ENCODE assay signal across 30 cellular contexts in the genomic region with DNA sequence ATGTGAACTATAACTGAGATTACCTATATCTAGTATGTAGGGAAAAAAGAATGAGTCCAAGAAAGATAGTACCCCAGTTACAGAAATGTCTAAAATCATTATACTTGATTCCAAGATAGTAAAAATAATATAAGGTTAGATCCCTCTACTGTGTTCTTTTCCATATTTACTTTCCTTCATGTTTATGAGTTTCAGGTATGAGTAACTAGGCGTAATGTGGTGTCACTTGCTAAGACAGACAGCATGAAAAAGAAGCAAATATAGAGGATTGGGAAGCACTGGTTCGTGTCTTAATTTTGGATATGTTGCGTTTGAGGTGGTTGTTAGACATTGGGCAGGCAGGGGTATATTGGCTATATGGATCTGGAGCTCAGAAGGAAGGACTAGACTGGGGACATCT.
"Had no signal": no experiment of that assay in that cellular context is flagged by ENCODE, and none has a peak within 500 bp of the region (broad histone marks: within the 10 kb centered on the region; RNA-seq: fewer than 3 reads in every experiment).

No MANE protein-coding gene starts in this region.

- H3K4me3 ChIP-seq: adrenal gland, ascending aorta, body of pancreas, breast epithelium, cardiac muscle cell had no signal

- H3K4me1 ChIP-seq: adrenal gland, ascending aorta, breast epithelium had no signal

- ATAC-seq: activated naive CD4-positive, alpha-beta T cell treated with anti-CD3 and anti-CD28 coated beads, Interleukin-2, amount 50 U/mL, for 72 hours; activated naive CD8-positive, alpha-beta T cell treated with anti-CD3 and anti-CD28 coated beads, Interleukin-2, amount 50 U/mL, for 24 hours; activated T-cell treated with anti-CD3 and anti-CD28 coated beads, Interleukin-2, amount 50 U/mL, for 4 hours; activated T-cell treated with anti-CD3 and anti-CD28 coated beads, Interleukin-2, amount 50 U/mL, for 72 hours; activated T-helper 17 cell treated with anti-CD3 and anti-CD28 coated beads, Interleukin-2, amount 50 U/mL, for 72 hours; body of pancreas had no signal

- H3K27me3 ChIP-seq: adrenal gland, ascending aorta, body of pancreas, brain microvascular endothelial cell, breast epithelium, cardiac muscle cell had no signal

- DNase-seq: activated effector memory CD4-positive, alpha-beta T cell treated with anti-CD3 and anti-CD28 coated beads, Interleukin-2, amount 50 U/mL, for 16 hours; activated effector memory CD4-positive, alpha-beta T cell treated with Interleukin-2 at 50 U/mL for 16 hours; activated gamma-delta T cell; activated gamma-delta T cell treated with Interleukin-2 at 50 U/mL for 16 hours; activated naive CD4-positive, alpha-beta T cell; activated naive CD4-positive, alpha-beta T cell treated with anti-CD3 and anti-CD28 coated beads for 36 hours; activated naive CD4-positive, alpha-beta T cell treated with anti-CD3 and anti-CD28 coated beads, Interleukin-2, amount 10 ng/mL, durations not matched to agents 7 days and 5 days; activated naive CD4-positive, alpha-beta T cell treated with anti-CD3 and anti-CD28 coated beads, Interleukin-2, amount 50 U/mL, for 16 hours; activated naive CD4-positive, alpha-beta T cell treated with Interleukin-2 at 50 U/mL for 16 hours; activated naive CD8-positive, alpha-beta T cell treated with anti-CD3 and anti-CD28 coated beads for 36 hours; activated naive CD8-positive, alpha-beta T cell treated with anti-CD3 and anti-CD28 coated beads, Interleukin-2, amount 10 ng/mL, durations not matched to agents 7 days and 5 days; activated naive CD8-positive, alpha-beta T cell treated with anti-CD3 and anti-CD28 coated beads, Interleukin-2, amount 50 U/mL, for 24 hours; activated T-cell treated with anti-CD3 and anti-CD28 coated beads, Interleukin-2, amount 50 U/mL, for 4 hours; activated T-cell treated with anti-CD3 and anti-CD28 coated beads, Interleukin-2, amount 50 U/mL, for 48 hours; activated T-cell treated with anti-CD3 and anti-CD28 coated beads, Interleukin-2, amount 50 U/mL, for 72 hours; adrenal gland; amniotic stem cell; amygdala; anterior cingulate cortex; aorta; body of pancreas; brain microvascular endothelial cell; caudate nucleus; central memory CD4-positive, alpha-beta T cell; cerebellar nuclear complex had no signal

- H3K9me3 ChIP-seq: adrenal gland, ascending aorta, body of pancreas, breast epithelium had no signal

- H3K27ac ChIP-seq: adrenal gland, ascending aorta, body of pancreas, brain microvascular endothelial cell, breast epithelium, cardiac muscle cell had no signal

- H3K36me3 ChIP-seq: adrenal gland, ascending aorta, brain microvascular endothelial cell, breast epithelium, cardiac muscle cell had no signal
